Comparison of ENCODE assay signal across 15 cellular contexts in genomic region chr2:196697825-196698224, GRCh38.
"Had no signal": no experiment of that assay in that cellular context is flagged by ENCODE, and none has a peak within 500 bp of the region (broad histone marks: within the 10 kb centered on the region; RNA-seq: fewer than 3 reads in every experiment).

No MANE protein-coding gene starts in this region.

- H3K36me3 Mint-ChIP-seq: natural killer cell had no signal

- DNase-seq: activated CD4-positive, alpha-beta T cell treated with anti-CD3 and anti-CD28 coated beads for 4 hours; activated naive CD4-positive, alpha-beta T cell treated with anti-CD3 and anti-CD28 coated beads, Interleukin-2, amount 50 U/mL, for 16 hours; adrenal gland; central memory CD4-positive, alpha-beta T cell; effector CD8-positive, alpha-beta T cell; islet precursor cell; mammary epithelial cell; natural killer cell; uterus; WERI-Rb-1 had no signal

- H3K4me1 ChIP-seq: adrenal gland, gastroesophageal sphincter, right atrium auricular region, uterus had no signal

- H3K4me3 Mint-ChIP-seq: natural killer cell had no signal

- H3K36me3 ChIP-seq: adrenal gland, gastroesophageal sphincter, right atrium auricular region, uterus, WERI-Rb-1 had no signal

- ATAC-seq: gastroesophageal sphincter, left lobe of liver, natural killer cell had no signal

- H3K9me3 ChIP-seq: adrenal gland, gastroesophageal sphincter, right atrium auricular region, uterus had no signal

- H3K27ac Mint-ChIP-seq: natural killer cell had no signal

- H3K27me3 ChIP-seq: adrenal gland, gastroesophageal sphincter, right atrium auricular region, uterus had no signal

- H3K27ac ChIP-seq: adrenal gland, coronary artery, gastroesophageal sphincter, right atrium auricular region, uterus, WERI-Rb-1 had no signal

- H3K4me1 Mint-ChIP-seq: natural killer cell had no signal

- H3K4me3 ChIP-seq: adrenal gland, coronary artery, gastroesophageal sphincter, right atrium auricular region, skin epidermis, uterus had no signal

- H3K9me3 Mint-ChIP-seq: natural killer cell had no signal
